In genomic region chr14:67934087-67934486, GRCh38 we compare ENCODE assay signal across 9 cellular contexts.
DNase-seq lines count a peak whose midpoint lies in the region; ATAC-seq and TF ChIP-seq lines count a peak whose summit lies in the region.
"Had no signal": no experiment of that assay in that cellular context is flagged by ENCODE, and none has a peak within 500 bp of the region (broad histone marks: within the 10 kb centered on the region; RNA-seq: fewer than 3 reads in every experiment).

No MANE protein-coding gene starts in this region.

- H3K4me3 ChIP-seq in BLaER1 treated with 17β-estradiol and CSF1 and Interleukin-3, amounts not matched to agents 10 nM and 100 nM = no peak overlapping the region
- no peak overlapping the region for H3K4me3 ChIP-seq in parathyroid adenoma (ENCODE audit: low read depth, low read length)

- TF ChIP-seq CTCF in VCaP (conservative IDR thresholded peaks at IDR 0.05) = peak; percentile 82
- TF ChIP-seq CTCF in parathyroid adenoma (IDR thresholded peaks at IDR 0.05) = peak; percentile 63

- H3K9ac ChIP-seq in BLaER1 treated with 17β-estradiol and CSF1 and Interleukin-3, amounts not matched to agents 10 nM and 100 nM = peak overlapping the region in 2 of 11 experiments; percentile 17 to 43; a peak in 2 of 22 replicates
- no peak overlapping the region for H3K9ac ChIP-seq in parathyroid adenoma

- no peak overlapping the region; a peak in 1 of 22 replicates for H3K27ac ChIP-seq in BLaER1 treated with 17β-estradiol and CSF1 and Interleukin-3, amounts not matched to agents 10 nM and 100 nM
- H3K27ac ChIP-seq in VCaP = peak overlapping the region; percentile 68
- no peak overlapping the region for H3K27ac ChIP-seq in parathyroid adenoma

- intact Hi-C loops in activated T-helper 2 cell treated with anti-CD3 and anti-CD28 coated beads, Interferon-gamma antibody, Interleukin-2, Interleukin-4, amounts not matched to agents 10 μg/mL and 5 μg/mL and 100 μg/mL, durations not matched to agents 14 hours and 24 hours and 36 hours (cut with micrococcal nuclease) = no loop called here

- peaks cover 17 to 28% (median 23%) of the 10 kb centered on the region in 11 experiments for H3K9me3 ChIP-seq in BLaER1 treated with 17β-estradiol and CSF1 and Interleukin-3, amounts not matched to agents 10 nM and 100 nM (replicated peaks in 1 of 11)
- H3K9me3 ChIP-seq in parathyroid adenoma (ENCODE audit: control insufficient read depth, low read length) = no peaks in the 10 kb centered on the region

- H3K27ac Mint-ChIP-seq in activated T-helper 2 cell treated with anti-CD3 and anti-CD28 coated beads, Interferon-gamma antibody, Interleukin-2, Interleukin-4, amounts not matched to agents 10 μg/mL and 5 μg/mL and 100 μg/mL, durations not matched to agents 14 hours and 24 hours and 36 hours = no peak overlapping the region
- H3K27ac Mint-ChIP-seq: T-helper 1 cell treated with Interleukin-12 subunit alpha and Interleukin-12 subunit beta and Interleukin-4 antibody, amounts not matched to agents 30 μg/mL and 1 μg/mL, for 36 hours had no signal

- H3K4me2 ChIP-seq in BLaER1 treated with 17β-estradiol and CSF1 and Interleukin-3, amounts not matched to agents 10 nM and 100 nM = peak overlapping the region in 8 of 11 experiments; percentile 8 to 51 (median 33); a peak in 7 of 22 replicates
- H3K4me2 ChIP-seq in parathyroid adenoma (ENCODE audit: low read length) = no peak overlapping the region

- H3K4me1 Mint-ChIP-seq in activated T-helper 2 cell treated with anti-CD3 and anti-CD28 coated beads, Interferon-gamma antibody, Interleukin-2, Interleukin-4, amounts not matched to agents 10 μg/mL and 5 μg/mL and 100 μg/mL, durations not matched to agents 14 hours and 24 hours and 36 hours (ENCODE audit: low read depth) = peaks cover 4% of the 10 kb centered on the region

- DNase-seq in NCI-H2107 treated with DMSO at 0.1 percent for 48 hours (lab: John Stamatoyannopoulos, UW; ENCODE audit: unreplicated experiment) = peak; percentile 87
- peak; percentile 78 for DNase-seq in glomerular visceral epithelial cell (ENCODE audit: extremely low spot score)
- DNase-seq in activated T-helper 2 cell treated with anti-CD3 and anti-CD28 coated beads, Interferon-gamma antibody, Interleukin-2, Interleukin-4, amounts not matched to agents 10 μg/mL and 5 μg/mL and 100 μg/mL, durations not matched to agents 14 hours and 24 hours and 36 hours (ENCODE audit: low spot score) = no peak

- no peaks in the 10 kb centered on the region for H3K27me3 ChIP-seq in BLaER1 treated with 17β-estradiol and CSF1 and Interleukin-3, amounts not matched to agents 10 nM and 100 nM
- no peaks in the 10 kb centered on the region for H3K27me3 ChIP-seq in parathyroid adenoma (ENCODE audit: control insufficient read depth, insufficient read depth, low read length)

- H3K4me1 ChIP-seq in BLaER1 treated with 17β-estradiol and CSF1 and Interleukin-3, amounts not matched to agents 10 nM and 100 nM = peaks cover 14 to 20% (median 19%) of the 10 kb centered on the region in 10 experiments; a peak in 19 of 20 replicates
- no peaks in the 10 kb centered on the region for H3K4me1 ChIP-seq in parathyroid adenoma

- no peaks in the 10 kb centered on the region for H4K20me1 ChIP-seq in BLaER1 treated with 17β-estradiol and CSF1 and Interleukin-3, amounts not matched to agents 10 nM and 100 nM

- peaks cover 0 to 9% (median 0%) of the 10 kb centered on the region in 11 experiments; a peak in 2 of 22 replicates for H3K36me3 ChIP-seq in BLaER1 treated with 17β-estradiol and CSF1 and Interleukin-3, amounts not matched to agents 10 nM and 100 nM
- H3K36me3 ChIP-seq in parathyroid adenoma (ENCODE audit: control insufficient read depth, insufficient read depth, low read length) = no peaks in the 10 kb centered on the region

- H3K9me3 Mint-ChIP-seq in activated T-helper 2 cell treated with anti-CD3 and anti-CD28 coated beads, Interferon-gamma antibody, Interleukin-2, Interleukin-4, amounts not matched to agents 10 μg/mL and 5 μg/mL and 100 μg/mL, durations not matched to agents 14 hours and 24 hours and 36 hours = peaks cover 11% of the 10 kb centered on the region

- ATAC-seq in GM18861 (IDR thresholded peaks at IDR 0.05; ENCODE audit: unreplicated experiment) = peak; percentile 40
- no peak for ATAC-seq in GM19397 (IDR thresholded peaks at IDR 0.05; ENCODE audit: unreplicated experiment)

- no peaks in the 10 kb centered on the region for H3K79me2 ChIP-seq in parathyroid adenoma

- H3K36me3 Mint-ChIP-seq in activated T-helper 2 cell treated with anti-CD3 and anti-CD28 coated beads, Interferon-gamma antibody, Interleukin-2, Interleukin-4, amounts not matched to agents 10 μg/mL and 5 μg/mL and 100 μg/mL, durations not matched to agents 14 hours and 24 hours and 36 hours (ENCODE audit: low read depth) = no peaks in the 10 kb centered on the region

- no peaks in the 10 kb centered on the region for H3K27me3 Mint-ChIP-seq in activated T-helper 2 cell treated with anti-CD3 and anti-CD28 coated beads, Interferon-gamma antibody, Interleukin-2, Interleukin-4, amounts not matched to agents 10 μg/mL and 5 μg/mL and 100 μg/mL, durations not matched to agents 14 hours and 24 hours and 36 hours (ENCODE audit: low read depth)

- H3K4me3 Mint-ChIP-seq in activated T-helper 2 cell treated with anti-CD3 and anti-CD28 coated beads, Interferon-gamma antibody, Interleukin-2, Interleukin-4, amounts not matched to agents 10 μg/mL and 5 μg/mL and 100 μg/mL, durations not matched to agents 14 hours and 24 hours and 36 hours (ENCODE audit: low read depth) = no peak overlapping the region
- H3K4me3 Mint-ChIP-seq: T-helper 1 cell treated with Interleukin-12 subunit alpha and Interleukin-12 subunit beta and Interleukin-4 antibody, amounts not matched to agents 30 μg/mL and 1 μg/mL, for 36 hours had no signal

- no peak overlapping the region for H2AFZ ChIP-seq in parathyroid adenoma
